27 cellular contexts compared by ENCODE assay signal in genomic region chr3:67551366-67552016, GRCh38.
A peak's percentile ranks its signal among the peaks of the same experiment; 100 is the strongest.
DNase-seq lines count a peak whose midpoint lies in the region; ATAC-seq and TF ChIP-seq lines count a peak whose summit lies in the region.
"Had no signal": no experiment of that assay in that cellular context is flagged by ENCODE, and none has a peak within 500 bp of the region (broad histone marks: within the 10 kb centered on the region; RNA-seq: fewer than 3 reads in every experiment).

No MANE protein-coding gene starts in this region.

- intact Hi-C loops in testis (cut with DNase I; ENCODE audit: low total_unique reads) = no loop called here
- intact Hi-C loops in activated naive CD4-positive, alpha-beta T cell treated with anti-CD3 and anti-CD28 coated beads for 36 hours (cut with micrococcal nuclease) = no loop called here

- no peaks in the 10 kb centered on the region for H3K9me3 Mint-ChIP-seq in activated naive CD4-positive, alpha-beta T cell treated with anti-CD3 and anti-CD28 coated beads for 36 hours
- H3K9me3 Mint-ChIP-seq: CD8-positive, alpha-beta T cell; GM23338; HFFc6; T-cell had no signal

- H3K36me3 Mint-ChIP-seq in activated naive CD4-positive, alpha-beta T cell treated with anti-CD3 and anti-CD28 coated beads for 36 hours (ENCODE audit: low read depth) = peaks cover 29% of the 10 kb centered on the region

- no peaks in the 10 kb centered on the region for H3K27me3 ChIP-seq in testis
- H3K27me3 ChIP-seq: SJSA1 had no signal

- no peak overlapping the region for H3K27ac Mint-ChIP-seq in activated naive CD4-positive, alpha-beta T cell treated with anti-CD3 and anti-CD28 coated beads for 36 hours
- H3K27ac Mint-ChIP-seq: B cell, GM23338, HFFc6, T-cell had no signal

- WGBS in testis, 2 donors = 45 to 50% methylated on average over 6 of the region's 6 CpGs

- H3K9me3 ChIP-seq in testis = no peaks in the 10 kb centered on the region
- H3K9me3 ChIP-seq: A549, Caco-2, HAP-1, SJSA1 had no signal

- DNase-seq in DMS 273 treated with DMSO at 0.1 percent for 48 hours (lab: John Stamatoyannopoulos, UW) (peak; percentile 28), NCI-H524 treated with DMSO at 0.1 percent for 48 hours (lab: John Stamatoyannopoulos, UW) (peak; percentile 62), myocyte (ENCODE audit: low read depth) (peak; percentile 52), testis (peak; percentile 32), NCI-H526 (lab: John Stamatoyannopoulos, UW) (no peak)
- no peak for DNase-seq in activated naive CD4-positive, alpha-beta T cell treated with anti-CD3 and anti-CD28 coated beads for 36 hours
- DNase-seq: Caco-2; CD8-positive, alpha-beta T cell; DMS153; DND-41; HFFc6; NCI-H1048; NCI-H1417; NCI-H1694; NCI-H2029 treated with DMSO at 0.1 percent for 48 hours; NCI-H510A; NCI-H774; Right ventricle myocardium superior; RPMI8226; T-cell had no signal

- no peak overlapping the region for H3K27ac ChIP-seq in testis
- H3K27ac ChIP-seq: A549, C4-2B, SJSA1 had no signal

- TF ChIP-seq CTCF in testis (IDR thresholded peaks at IDR 0.05) = no peak

- no peak overlapping the region for H3K4me3 ChIP-seq in testis
- H3K4me3 ChIP-seq: A549, GM23338, HAP-1, SJSA1 had no signal

- H3K4me3 Mint-ChIP-seq in activated naive CD4-positive, alpha-beta T cell treated with anti-CD3 and anti-CD28 coated beads for 36 hours = no peak overlapping the region
- H3K4me3 Mint-ChIP-seq: B cell; CD8-positive, alpha-beta T cell; GM23338; HFFc6; T-cell had no signal

- H3K36me3 ChIP-seq in testis (ENCODE audit: low read depth, missing control alignments) = no peaks in the 10 kb centered on the region
- H3K36me3 ChIP-seq: HAP-1, SJSA1 had no signal

- no peaks in the 10 kb centered on the region for H3K27me3 Mint-ChIP-seq in activated naive CD4-positive, alpha-beta T cell treated with anti-CD3 and anti-CD28 coated beads for 36 hours (ENCODE audit: low read depth)
- H3K27me3 Mint-ChIP-seq: B cell, T-cell had no signal

- no peak for TF ChIP-seq POLR2A in testis (IDR thresholded peaks at IDR 0.05)

- CTCF ChIA-PET in activated naive CD4-positive, alpha-beta T cell treated with anti-CD3 and anti-CD28 coated beads for 36 hours (lab: Charles Lee) = no interaction called here

- H3K4me1 ChIP-seq in testis = peaks cover 6% of the 10 kb centered on the region
- H3K4me1 ChIP-seq: Caco-2, HAP-1 had no signal

- H3K4me1 Mint-ChIP-seq in activated naive CD4-positive, alpha-beta T cell treated with anti-CD3 and anti-CD28 coated beads for 36 hours (ENCODE audit: low read depth) = peaks cover 7% of the 10 kb centered on the region
- H3K4me1 Mint-ChIP-seq: GM23338 had no signal

- no peak for ATAC-seq in HG03025 (IDR thresholded peaks at IDR 0.05; ENCODE audit: low FRiP score, unreplicated experiment)
- ATAC-seq: A549; CD8-positive, alpha-beta T cell; GM23338; T-cell had no signal

Comparison
In these comparisons a context has a peak if more than half of its experiments do, and no peak if none do; other contexts are left out.
1. DNase-seq: peak in DMS 273 treated with DMSO at 0.1 percent for 48 hours (single experiment), NCI-H524 treated with DMSO at 0.1 percent for 48 hours (single experiment), myocyte (single experiment) and testis (single experiment); none in NCI-H526 (0 of 2) and activated naive CD4-positive, alpha-beta T cell treated with anti-CD3 and anti-CD28 coated beads for 36 hours (single experiment).